Comparison of ENCODE assay signal across 8 cellular contexts in genomic region chr22:45537734-45538181, GRCh38. TPM values are rescaled to one million over a fixed set of nuclear protein-coding genes. Genes with fewer than 3 reads are reported as not detected.
DNase-seq lines count a peak whose midpoint lies in the region; ATAC-seq and TF ChIP-seq lines count a peak whose summit lies in the region.

No MANE protein-coding gene starts in this region.

- H3K4me3 ChIP-seq in colonic mucosa (no peak overlapping the region), OCI-LY7 (ENCODE audit: low read depth, low read length, poor library complexity, severe bottlenecking) (no peak overlapping the region)

- no peak for ATAC-seq in activated T-cell treated with anti-CD3 and anti-CD28 coated beads, Interleukin-2, amount 50 U/mL, for 4 hours

- H2AFZ ChIP-seq in OCI-LY7 (ENCODE audit: low read length) = no peak overlapping the region

- H3K27ac ChIP-seq in colonic mucosa (peak overlapping the region; percentile 12), OCI-LY7 (ENCODE audit: low read depth, low read length, poor library complexity, severe bottlenecking) (no peak overlapping the region)

- no peaks in the 10 kb centered on the region for H3K36me3 Mint-ChIP-seq in activated T-cell treated with anti-CD3 and anti-CD28 coated beads, Interleukin-2, amount 50 U/mL, for 4 hours (ENCODE audit: insufficient read depth)

- H4K20me1 ChIP-seq in OCI-LY7 (ENCODE audit: insufficient read depth, low read length) = no peaks in the 10 kb centered on the region

- no peaks in the 10 kb centered on the region for H3K4me1 Mint-ChIP-seq in activated T-cell treated with anti-CD3 and anti-CD28 coated beads, Interleukin-2, amount 50 U/mL, for 4 hours (ENCODE audit: low read depth)

- H3K27me3 Mint-ChIP-seq in activated T-cell treated with anti-CD3 and anti-CD28 coated beads, Interleukin-2, amount 50 U/mL, for 4 hours (ENCODE audit: low read depth) = peaks cover 10% of the 10 kb centered on the region

- no peaks in the 10 kb centered on the region for H3K27me3 ChIP-seq in colonic mucosa

- H3K4me1 ChIP-seq in colonic mucosa (no peaks in the 10 kb centered on the region), OCI-LY7 (ENCODE audit: insufficient read depth, low read length, poor library complexity, severe bottlenecking) (no peaks in the 10 kb centered on the region)

- no peaks in the 10 kb centered on the region for H3K36me3 ChIP-seq in colonic mucosa
- no peaks in the 10 kb centered on the region for H3K36me3 ChIP-seq in OCI-LY7 (ENCODE audit: insufficient read depth, low read length)

- CTCF ChIA-PET in OCI-LY7 (lab: Charles Lee; ENCODE audit: unreplicated experiment) = no interaction called here

- H3K9ac ChIP-seq in colonic mucosa (ENCODE audit: low read depth in 2 of 2, low read length in 2 of 2) = no peak overlapping the region

- no peak for TF ChIP-seq CTCF in colonic mucosa (IDR thresholded peaks at IDR 0.05)
- no peak for TF ChIP-seq CTCF in OCI-LY7 (conservative IDR thresholded peaks at IDR 0.05; ENCODE audit: low read length)

- H3K9me3 ChIP-seq in colonic mucosa (no peaks in the 10 kb centered on the region), OCI-LY7 (ENCODE audit: low read length) (no peaks in the 10 kb centered on the region)

- no peaks in the 10 kb centered on the region for H3K9me2 ChIP-seq in OCI-LY7 (ENCODE audit: insufficient read depth, low read length)

- intact Hi-C loops in colonic mucosa (cut with DNase I) = no loop called here
- intact Hi-C loops in OCI-LY7 (cut with micrococcal nuclease; ENCODE audit: unreplicated experiment) = no loop called here

- H3K4me2 ChIP-seq in OCI-LY7 (ENCODE audit: low read length) = no peak overlapping the region

- no peaks in the 10 kb centered on the region for H3K79me2 ChIP-seq in OCI-LY7 (ENCODE audit: insufficient read depth, low read depth, low read length)

- H3K9me3 Mint-ChIP-seq in activated T-cell treated with anti-CD3 and anti-CD28 coated beads, Interleukin-2, amount 50 U/mL, for 4 hours = no peaks in the 10 kb centered on the region

- DNase-seq in AG20443 (ENCODE audit: low spot score) = peak; percentile 77
- DNase-seq in NCI-H2081 (lab: John Stamatoyannopoulos, UW) = peak; percentile 74 to 81
- DNase-seq in colonic mucosa = no peak
- peak in 50 of 56 donors; percentile 7 to 83 (median 64) for DNase-seq in nucleus accumbens (lab: John Stamatoyannopoulos, UW)
- no peak for DNase-seq in GOT3 (lab: John Stamatoyannopoulos, UW)
- DNase-seq in iPS-NIHi11 (ENCODE audit: low spot score) = no peak
- no peak for DNase-seq in activated T-cell treated with anti-CD3 and anti-CD28 coated beads, Interleukin-2, amount 50 U/mL, for 4 hours
- DNase-seq in OCI-LY7 (ENCODE audit: low spot score) = no peak

- no peak overlapping the region for H3K4me3 Mint-ChIP-seq in activated T-cell treated with anti-CD3 and anti-CD28 coated beads, Interleukin-2, amount 50 U/mL, for 4 hours

- POLR2A ChIA-PET in OCI-LY7 (lab: Charles Lee) = no interaction called here

- no TSS peak for BruUV-seq in OCI-LY7 (replicated peaks; lab: Mats Ljungman, UMichigan)

RNA-seq across cellular contexts. Expression of gene FBLN1, which starts 35.1 kb away (rescaled TPM):
- total RNA-seq in colonic mucosa (10 to 100 TPM; 41.6 to 65.5 TPM), OCI-LY7 (2022) (not detected in 2 replicates)
- total RNA-seq in activated T-cell treated with anti-CD3 and anti-CD28 coated beads, Interleukin-2, amount 50 U/mL, for 4 hours = under 1 TPM; 0.43 to 0.69 (median 0.46) TPM
- not detected in 2 replicates for total RNA-seq in OCI-LY7 (2014; rRNA removed; shearing (Covaris generic))

Comparison
In these comparisons a context has a peak if more than half of its experiments do, and no peak if none do; other contexts are left out.
1. DNase-seq: peak in AG20443 (single experiment), NCI-H2081 (2 of 2) and nucleus accumbens (50 of 56); none in colonic mucosa (single experiment), GOT3 (single experiment), iPS-NIHi11 (single experiment), activated T-cell treated with anti-CD3 and anti-CD28 coated beads, Interleukin-2, amount 50 U/mL, for 4 hours (single experiment) and OCI-LY7 (single experiment).
2. RNA of gene FBLN1, which starts 35.1 kb away (total RNA-seq): 41.6 to 65.5 TPM in colonic mucosa; 0.43 to 0.69 TPM in activated T-cell treated with anti-CD3 and anti-CD28 coated beads, Interleukin-2, amount 50 U/mL, for 4 hours and not detected in OCI-LY7; every median in the first group is over 10 times any median in the second.